ENCODE assay signal across 15 cellular contexts in genomic region chr1:8381618-8382017, GRCh38.
A peak's percentile ranks its signal among the peaks of the same experiment; 100 is the strongest.
DNase-seq lines count a peak whose midpoint lies in the region; TF ChIP-seq lines count a peak whose summit lies in the region.
"Had no signal": no experiment of that assay in that cellular context is flagged by ENCODE, and none has a peak within 500 bp of the region (broad histone marks: within the 10 kb centered on the region; RNA-seq: fewer than 3 reads in every experiment).

No MANE protein-coding gene starts in this region.

- no peaks in the 10 kb centered on the region for H3K27me3 Mint-ChIP-seq in osteocyte (ENCODE audit: unreplicated experiment)

- H3K4me3 ChIP-seq in BJ (ENCODE audit: low read depth, low read length): no peak overlapping the region
- H3K4me3 ChIP-seq in fibroblast of villous mesenchyme (ENCODE audit: low read depth, low read length): no peak overlapping the region

- POLR2A ChIA-PET in BJ (lab: Charles Lee): no interaction called here

- peaks cover 5% of the 10 kb centered on the region for H3K36me3 Mint-ChIP-seq in osteocyte (ENCODE audit: unreplicated experiment)

- peaks cover 10% of the 10 kb centered on the region for H3K36me3 ChIP-seq in BJ (ENCODE audit: control insufficient read depth, insufficient read depth, low read length)

- DNase-seq in BJ (ENCODE audit: low read depth): peak; percentile 16
- DNase-seq in fibroblast of villous mesenchyme (ENCODE audit: low read depth): peak; percentile 75
- DNase-seq in osteocyte (ENCODE audit: extremely low spot score, unreplicated experiment): no peak
- no peak for DNase-seq in activated CD8-positive, alpha-beta memory T cell treated with anti-CD3 and anti-CD28 coated beads for 24 hours
- no peak for DNase-seq in AG08395 (ENCODE audit: low spot score)
- DNase-seq in activated CD4-positive, alpha-beta T cell treated with anti-CD3 and anti-CD28 coated beads for 48 hours: no peak
- no peak for DNase-seq in foreskin melanocyte
- DNase-seq: activated effector memory CD4-positive, alpha-beta T cell treated with Interleukin-2 at 50 U/mL for 16 hours; HFFc6; NCI-H1048; NCI-H345; PC-3; stimulated activated CD4-positive, alpha-beta T cell treated with anti-CD3 and anti-CD28 coated beads, Interleukin-1b, Interleukin-23, amount 100 ng/mL, for 48 hours; T-helper 1 cell had no signal

- no peaks in the 10 kb centered on the region for H3K27me3 ChIP-seq in BJ (ENCODE audit: control insufficient read depth, insufficient read depth, low read length)

- H3K9me3 Mint-ChIP-seq in osteocyte (ENCODE audit: unreplicated experiment): no peaks in the 10 kb centered on the region
- H3K9me3 Mint-ChIP-seq: HFFc6 had no signal

- CTCF ChIA-PET in BJ (lab: Yijun Ruan, JAX): interaction anchor here (0.6 to 1.5 kb wide), 3 partner anchors 8 to 30 kb away, joined by 3 read pairs; no protein-coding TSS in a partner anchor

- TF ChIP-seq CTCF in BJ (IDR thresholded peaks at IDR 0.05; ENCODE audit: insufficient read depth, low read depth, low read length) (no peak), VCaP (conservative IDR thresholded peaks at IDR 0.05) (no peak), fibroblast of villous mesenchyme (IDR thresholded peaks at IDR 0.05; ENCODE audit: insufficient read depth, low read depth, low read length) (no peak), osteocyte (IDR thresholded peaks at IDR 0.05) (no peak)

- no peak overlapping the region for H3K4me3 Mint-ChIP-seq in osteocyte (ENCODE audit: unreplicated experiment)
- H3K4me3 Mint-ChIP-seq: HFFc6 had no signal

- peak overlapping the region; percentile 44; the same call in 1 of the 2 replicates for H3K27ac ChIP-seq in VCaP

- H3K4me1 Mint-ChIP-seq in osteocyte (ENCODE audit: unreplicated experiment): peaks cover 58% of the 10 kb centered on the region

- peak overlapping the region; percentile 56 for H3K27ac Mint-ChIP-seq in osteocyte (ENCODE audit: unreplicated experiment)
- H3K27ac Mint-ChIP-seq: HFFc6 had no signal

Comparison
In these comparisons a context has a peak if more than half of its experiments do, and no peak if none do; other contexts are left out.
1. DNase-seq: peak in BJ (single experiment) and fibroblast of villous mesenchyme (single experiment); none in osteocyte (single experiment), activated CD8-positive, alpha-beta memory T cell treated with anti-CD3 and anti-CD28 coated beads for 24 hours (single experiment), AG08395 (single experiment), activated CD4-positive, alpha-beta T cell treated with anti-CD3 and anti-CD28 coated beads for 48 hours (single experiment) and foreskin melanocyte (single experiment).